In genomic region chr13:26011996-26012688, GRCh38 we compare ENCODE assay signal across 8 cellular contexts. TPM values are rescaled to one million over a fixed set of nuclear protein-coding genes. Genes with fewer than 3 reads are reported as not detected.
A peak's percentile ranks its signal among the peaks of the same experiment; 100 is the strongest.
DNase-seq lines count a peak whose midpoint lies in the region; TF ChIP-seq lines count a peak whose summit lies in the region.

No MANE protein-coding gene starts in this region.

- H3K4me1 ChIP-seq in left ventricle myocardium inferior: peaks cover 23% of the 10 kb centered on the region

- no peaks in the 10 kb centered on the region for H3K36me3 ChIP-seq in left ventricle myocardium inferior

- intact Hi-C loops in left ventricle myocardium inferior (cut with micrococcal nuclease): no loop called here

- H3K9me3 Mint-ChIP-seq in endothelial cell (ENCODE audit: unreplicated experiment): no peaks in the 10 kb centered on the region

- TF ChIP-seq CTCF in left ventricle myocardium inferior (IDR thresholded peaks at IDR 0.05; ENCODE audit: borderline replicate concordance) (no peak), endothelial cell (IDR thresholded peaks at IDR 0.05; ENCODE audit: unreplicated experiment) (no peak)

- peaks cover 11% of the 10 kb centered on the region for H3K36me3 Mint-ChIP-seq in endothelial cell (ENCODE audit: low read depth, unreplicated experiment)

- H3K27ac Mint-ChIP-seq in endothelial cell (ENCODE audit: unreplicated experiment): no peak overlapping the region

- H3K4me3 ChIP-seq in left ventricle myocardium inferior: peak overlapping the region; percentile 56

- no peak overlapping the region for H3K27ac ChIP-seq in left ventricle myocardium inferior (replicated peaks)

- H3K4me1 Mint-ChIP-seq in endothelial cell (ENCODE audit: unreplicated experiment): peaks cover 21% of the 10 kb centered on the region

- peaks cover 10% of the 10 kb centered on the region for H3K9me3 ChIP-seq in left ventricle myocardium inferior (replicated peaks)

- H3K27me3 ChIP-seq in left ventricle myocardium inferior (ENCODE audit: low read depth): peaks cover 35% of the 10 kb centered on the region

- H3K27me3 Mint-ChIP-seq in endothelial cell (ENCODE audit: unreplicated experiment): no peaks in the 10 kb centered on the region

- no peak overlapping the region for H3K4me3 Mint-ChIP-seq in endothelial cell (ENCODE audit: unreplicated experiment)

- DNase-seq in Daoy (ENCODE audit: low read depth) (peak; percentile 28), left ventricle myocardium inferior (no peak), COR-L47 (lab: John Stamatoyannopoulos, UW) (no peak), OCI-M1 (lab: John Stamatoyannopoulos, UW) (no peak), A172 (ENCODE audit: low spot score) (no peak), endothelial cell (ENCODE audit: low spot score) (no peak)
- DNase-seq in activated T-cell treated with anti-CD3 and anti-CD28 coated beads, Interleukin-2, amount 50 U/mL, for 1 hour: peak; percentile 68
- DNase-seq in stimulated activated CD4-positive, alpha-beta T cell treated with anti-CD3 and anti-CD28 coated beads, Interleukin-4, amount 100 ng/mL, for 48 hours (ENCODE audit: low read depth in 2 of 2): peak; percentile 22 to 26

RNA-seq across cellular contexts. Expression of gene SHISA2, which starts 39.7 kb away (rescaled TPM):
- total RNA-seq in Daoy (2014; rRNA removed; shearing (Covaris generic)): 100 and 138 TPM in 2 replicates
- 0.22 TPM for total RNA-seq in left ventricle myocardium inferior
- not detected in 2 replicates for total RNA-seq in A172 (2014; rRNA removed; shearing (Covaris generic))
- total RNA-seq in endothelial cell (ENCODE audit: unreplicated experiment): 71.5 TPM

Comparison
In these comparisons a context has a peak if more than half of its experiments do, and no peak if none do; other contexts are left out.
1. DNase-seq: peak in Daoy (single experiment), activated T-cell treated with anti-CD3 and anti-CD28 coated beads, Interleukin-2, amount 50 U/mL, for 1 hour (single experiment) and stimulated activated CD4-positive, alpha-beta T cell treated with anti-CD3 and anti-CD28 coated beads, Interleukin-4, amount 100 ng/mL, for 48 hours (2 of 2); none in left ventricle myocardium inferior (single experiment), COR-L47 (single experiment), OCI-M1 (single experiment), A172 (single experiment) and endothelial cell (single experiment).
2. RNA of gene SHISA2, which starts 39.7 kb away (total RNA-seq): 100 to 138 TPM in Daoy and 71.5 TPM in endothelial cell (single experiment); 0.22 TPM in left ventricle myocardium inferior (single experiment) and not detected in A172; every median in the first group is over 10 times any median in the second.